ENCODE assay signal across 9 cellular contexts in genomic region chr15:73926191-73927002, GRCh38. TPM values are rescaled to one million over a fixed set of nuclear protein-coding genes. Genes with fewer than 3 reads are reported as not detected.
DNase-seq lines count a peak whose midpoint lies in the region; ATAC-seq, FAIRE-seq and TF ChIP-seq lines count a peak whose summit lies in the region.
"Had no signal": no experiment of that assay in that cellular context is flagged by ENCODE, and none has a peak within 500 bp of the region (broad histone marks: within the 10 kb centered on the region; RNA-seq: fewer than 3 reads in every experiment).

A gene with protein sequence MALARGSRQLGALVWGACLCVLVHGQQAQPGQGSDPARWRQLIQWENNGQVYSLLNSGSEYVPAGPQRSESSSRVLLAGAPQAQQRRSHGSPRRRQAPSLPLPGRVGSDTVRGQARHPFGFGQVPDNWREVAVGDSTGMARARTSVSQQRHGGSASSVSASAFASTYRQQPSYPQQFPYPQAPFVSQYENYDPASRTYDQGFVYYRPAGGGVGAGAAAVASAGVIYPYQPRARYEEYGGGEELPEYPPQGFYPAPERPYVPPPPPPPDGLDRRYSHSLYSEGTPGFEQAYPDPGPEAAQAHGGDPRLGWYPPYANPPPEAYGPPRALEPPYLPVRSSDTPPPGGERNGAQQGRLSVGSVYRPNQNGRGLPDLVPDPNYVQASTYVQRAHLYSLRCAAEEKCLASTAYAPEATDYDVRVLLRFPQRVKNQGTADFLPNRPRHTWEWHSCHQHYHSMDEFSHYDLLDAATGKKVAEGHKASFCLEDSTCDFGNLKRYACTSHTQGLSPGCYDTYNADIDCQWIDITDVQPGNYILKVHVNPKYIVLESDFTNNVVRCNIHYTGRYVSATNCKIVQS (plus strand): TSS chr15:73926462. CDS start chr15:73926784, 322 bp downstream.

- no peaks in the 10 kb centered on the region for H3K9me3 ChIP-seq in kidney (ENCODE audit: control insufficient read depth in 1 of 2, low read length in 2 of 2)
- no peaks in the 10 kb centered on the region for H3K9me3 ChIP-seq in small intestine (ENCODE audit: control insufficient read depth, low read depth)

- H3K9ac ChIP-seq in kidney (ENCODE audit: low read length in 2 of 2) = peak within 1 kb of the TSS in 1 of 2 donors; percentile 40

- H3K27me3 ChIP-seq in small intestine (ENCODE audit: control insufficient read depth in 2 of 2, insufficient read depth in 2 of 2, low read length in 2 of 2) = no peaks in the 10 kb centered on the region

- H3K36me3 ChIP-seq in kidney (ENCODE audit: control insufficient read depth in 1 of 2, insufficient read depth in 2 of 2, low read length in 2 of 2) = no peaks in the 10 kb centered on the region
- H3K36me3 ChIP-seq in small intestine (ENCODE audit: control insufficient read depth in 2 of 2, insufficient read depth in 2 of 2, low read length in 2 of 2) = no peaks in the 10 kb centered on the region

- FAIRE-seq in kidney (lab: Jason Lieb, UNC) = no peak
- no peak for FAIRE-seq in small intestine (lab: Jason Lieb, UNC)

- WGBS in small intestine, 3 donors = 4 to 18% (median 15%) methylated on average over 39 to 48 of the region's 48 CpGs

- H3K4me1 Mint-ChIP-seq in chondrocyte (ENCODE audit: low read depth) = peaks cover 80% of the 10 kb centered on the region

- H3K36me3 Mint-ChIP-seq in chondrocyte (ENCODE audit: low read depth) = peaks cover 5% of the 10 kb centered on the region

- H3K4me3 Mint-ChIP-seq in chondrocyte (ENCODE audit: unreplicated experiment) = peak within 1 kb of the TSS; percentile 80

- intact Hi-C loops in kidney (cut with DNase I) = no loop called here

- peak within 1 kb of the TSS; percentile 90 for H3K27ac Mint-ChIP-seq in chondrocyte (ENCODE audit: unreplicated experiment)

- peak; percentile 38 for DNase-seq in NCI-H2196 (lab: John Stamatoyannopoulos, UW; ENCODE audit: unreplicated experiment)
- DNase-seq in NCI-H2196 treated with DMSO at 0.1 percent for 48 hours (lab: John Stamatoyannopoulos, UW; ENCODE audit: unreplicated experiment) = no peak
- DNase-seq in NCI-H748 treated with DMSO at 0.1 percent for 48 hours (lab: John Stamatoyannopoulos, UW) = peak; percentile 16
- peak; percentile 96 for DNase-seq in chondrocyte (ENCODE audit: low spot score)
- DNase-seq in kidney = peak; percentile 92
- DNase-seq in small intestine = peak; percentile 61
- DNase-seq in superior temporal gyrus (ENCODE audit: extremely low spot score) = no peak
- DNase-seq: DND-41 had no signal

- H3K4me3 ChIP-seq in kidney (ENCODE audit: low read length in 2 of 2) = peak within 1 kb of the TSS in 1 of 2 donors; percentile 50
- peak within 1 kb of the TSS; percentile 25 to 59 for H3K4me3 ChIP-seq in small intestine (ENCODE audit: low read depth in 1 of 2, low read length in 2 of 2)

- H3K4me1 ChIP-seq in kidney (ENCODE audit: control insufficient read depth in 1 of 2, insufficient read depth in 1 of 2, low read depth in 1 of 2, low read length in 2 of 2) (peaks cover 23 to 43% of the 10 kb centered on the region in 2 donors), small intestine (ENCODE audit: control insufficient read depth in 2 of 2, insufficient read depth in 1 of 2, low read depth in 1 of 2, low read length in 1 of 2) (no peaks in the 10 kb centered on the region)

- peak; percentile 19 for TF ChIP-seq CTCF in chondrocyte (IDR thresholded peaks at IDR 0.05)
- TF ChIP-seq CTCF in kidney (IDR thresholded peaks at IDR 0.05; ENCODE audit: borderline replicate concordance, extremely low read depth, insufficient read depth) = no peak

- peak within 1 kb of the TSS; percentile 85 to 86 for H3K27ac ChIP-seq in kidney (ENCODE audit: low read depth in 2 of 2, low read length in 2 of 2)
- H3K27ac ChIP-seq in small intestine (ENCODE audit: low read depth in 1 of 2, low read length in 1 of 2) = peak within 1 kb of the TSS in 1 of 2 donors; percentile 51

- H3K9me3 Mint-ChIP-seq in chondrocyte (ENCODE audit: low read depth) = no peaks in the 10 kb centered on the region

- H3K27me3 Mint-ChIP-seq in chondrocyte (ENCODE audit: low read depth) = no peaks in the 10 kb centered on the region

- no peak for ATAC-seq in GM19452 (IDR thresholded peaks at IDR 0.05; ENCODE audit: unreplicated experiment)

RNA-seq across cellular contexts. Expression of the gene that starts here (rescaled TPM):
- total RNA-seq in chondrocyte (428 to 446 TPM (median 444 TPM) in 3 replicates), kidney (33.2 TPM)
- polyA plus RNA-seq in kidney (ENCODE audit: insufficient read depth, low read depth, low replicate concordance) (35.1 TPM), small intestine (1 to 10 TPM; 2.2 to 6.1 (median 3.8) TPM)

Comparison
In these comparisons a context has a peak if more than half of its experiments do, and no peak if none do; other contexts are left out.
1. RNA of the gene that starts here (total RNA-seq): 428 to 446 TPM in chondrocyte; 33.2 TPM in kidney (single experiment); every median in the first group is over 10 times any median in the second.
2. DNase-seq: peak in NCI-H2196 (single experiment), NCI-H748 treated with DMSO at 0.1 percent for 48 hours (single experiment), chondrocyte (single experiment), kidney (single experiment) and small intestine (single experiment); none in NCI-H2196 treated with DMSO at 0.1 percent for 48 hours (single experiment) and superior temporal gyrus (single experiment).